ENCODE assay signal across 20 cellular contexts in genomic region chr17:17512866-17513265, GRCh38.
"Had no signal": no experiment of that assay in that cellular context is flagged by ENCODE, and none has a peak within 500 bp of the region (broad histone marks: within the 10 kb centered on the region; RNA-seq: fewer than 3 reads in every experiment).

No MANE protein-coding gene starts in this region.

- ATAC-seq: left colon; naive thymus-derived CD8-positive, alpha-beta T cell; right lobe of liver; stimulated activated naive CD8-positive, alpha-beta T cell treated with anti-CD3 and anti-CD28 coated beads, Interleukin-15, amount 100 ng/mL, for 72 hours had no signal

- DNase-seq: activated CD4-positive, alpha-beta memory T cell treated with anti-CD3 and anti-CD28 coated beads for 36 hours; activated CD4-positive, alpha-beta T cell treated with anti-CD3 and anti-CD28 coated beads for 48 hours; activated naive CD4-positive, alpha-beta T cell treated with Interleukin-2 at 50 U/mL for 16 hours; activated naive CD8-positive, alpha-beta T cell treated with anti-CD3 and anti-CD28 coated beads for 36 hours; activated T-cell treated with anti-CD3 and anti-CD28 coated beads, Interleukin-2, amount 50 U/mL, for 48 hours; amniotic stem cell; hypothalamus; left colon; stimulated activated CD4-positive, alpha-beta T cell treated with anti-CD3 and anti-CD28 coated beads, Interleukin-1b, Interleukin-23, amount 100 ng/mL, for 48 hours; stimulated activated naive CD8-positive, alpha-beta T cell treated with anti-CD3 and anti-CD28 coated beads, Interleukin-15, amount 100 ng/mL, for 72 hours; tibial artery had no signal

- H3K27me3 ChIP-seq: breast epithelium, esophagus muscularis mucosa, neural progenitor cell, right lobe of liver, tibial artery had no signal

- H3K4me1 ChIP-seq: esophagus muscularis mucosa, prostate gland, right lobe of liver had no signal

- H3K9me3 ChIP-seq: breast epithelium, esophagus muscularis mucosa, prostate gland, right lobe of liver, tibial artery had no signal

- H3K4me3 ChIP-seq: breast epithelium, coronary artery, esophagus muscularis mucosa, lung, neural progenitor cell, prostate gland, right lobe of liver, skin epidermis, tibial artery had no signal

- H3K36me3 ChIP-seq: breast epithelium, neural progenitor cell, prostate gland had no signal

- H3K27ac ChIP-seq: breast epithelium, coronary artery, esophagus muscularis mucosa, neural progenitor cell, prostate gland, right lobe of liver, tibial artery had no signal
